24 cellular contexts compared by ENCODE assay signal in genomic region chr1:164784960-164785359, GRCh38.
DNase-seq lines count a peak whose midpoint lies in the region; ATAC-seq and TF ChIP-seq lines count a peak whose summit lies in the region.
"Had no signal": no experiment of that assay in that cellular context is flagged by ENCODE, and none has a peak within 500 bp of the region (broad histone marks: within the 10 kb centered on the region; RNA-seq: fewer than 3 reads in every experiment).

No MANE protein-coding gene starts in this region.

- CTCF ChIA-PET in naive thymus-derived CD4-positive, alpha-beta T cell (lab: Charles Lee): no interaction called here

- no peak overlapping the region for H3K4me3 ChIP-seq in left ventricle myocardium inferior
- no peak overlapping the region for H3K4me3 ChIP-seq in esophagus squamous epithelium
- no peak overlapping the region for H3K4me3 ChIP-seq in sigmoid colon
- H3K4me3 ChIP-seq in upper lobe of left lung: no peak overlapping the region
- no peak overlapping the region for H3K4me3 ChIP-seq in naive thymus-derived CD4-positive, alpha-beta T cell (ENCODE audit: low read length)
- H3K4me3 ChIP-seq: GM23248, SK-N-MC had no signal

- TF ChIP-seq CTCF in left ventricle myocardium inferior (IDR thresholded peaks at IDR 0.05; ENCODE audit: borderline replicate concordance): no peak
- no peak for TF ChIP-seq CTCF in esophagus squamous epithelium (IDR thresholded peaks at IDR 0.05)
- no peak for TF ChIP-seq CTCF in sigmoid colon (IDR thresholded peaks at IDR 0.05)
- TF ChIP-seq CTCF in upper lobe of left lung (IDR thresholded peaks at IDR 0.05): no peak

- no peak for DNase-seq in left ventricle myocardium inferior
- DNase-seq in Right ventricle myocardium superior: no peak
- DNase-seq in esophagus squamous epithelium (lab: John Stamatoyannopoulos, UW): no peak
- DNase-seq in sigmoid colon: no peak
- no peak for DNase-seq in upper lobe of left lung
- DNase-seq in naive thymus-derived CD4-positive, alpha-beta T cell: no peak
- no peak for DNase-seq in NCI-H526 (lab: John Stamatoyannopoulos, UW)
- DNase-seq in D341Med (ENCODE audit: low spot score): no peak
- DNase-seq: activated CD4-positive, alpha-beta T cell treated with anti-CD3 and anti-CD28 coated beads for 36 hours; activated CD8-positive, alpha-beta memory T cell treated with anti-CD3 and anti-CD28 coated beads for 24 hours; activated T-cell treated with anti-CD3 and anti-CD28 coated beads, Interleukin-2, amount 50 U/mL, for 24 hours; DMS79; GF-D8; GM23248; mesenchymal stem cell; naive thymus-derived CD8-positive, alpha-beta T cell; NCI-H2171; NCI-H524; stimulated activated CD4-positive, alpha-beta T cell treated with anti-CD3 and anti-CD28 coated beads, Interleukin-15, amount 100 ng/mL, for 24 hours had no signal

- no peak for ATAC-seq in Right ventricle myocardium superior (ENCODE audit: poor library complexity)
- ATAC-seq in upper lobe of left lung (ENCODE audit: low FRiP score in 2 of 2): no peak
- ATAC-seq in naive thymus-derived CD4-positive, alpha-beta T cell: no peak
- ATAC-seq: activated CD4-positive, alpha-beta T cell treated with anti-CD3 and anti-CD28 coated beads for 36 hours; naive thymus-derived CD8-positive, alpha-beta T cell had no signal

- H3K27ac ChIP-seq in left ventricle myocardium inferior (replicated peaks) (peak overlapping the region; percentile 81), esophagus squamous epithelium (peak overlapping the region; percentile 74 to 85 (median 82)), sigmoid colon (peak overlapping the region; percentile 72 to 87 (median 77)), upper lobe of left lung (peak overlapping the region in 3 of 4 donors; percentile 36 to 63 (median 60))
- H3K27ac ChIP-seq in naive thymus-derived CD4-positive, alpha-beta T cell (ENCODE audit: low read depth, low read length): no peak overlapping the region
- H3K27ac ChIP-seq: GM23248, KMS-11 had no signal

- H3K4me1 Mint-ChIP-seq in naive thymus-derived CD4-positive, alpha-beta T cell: peaks cover 0 to 10% (median 4%) of the 10 kb centered on the region in 7 donors

- 65 to 73% methylated on average over 6 of the region's 6 CpGs for WGBS in esophagus squamous epithelium, 2 donors
- 91% methylated on average over 6 of the region's 6 CpGs for WGBS in sigmoid colon, 2 donors
- WGBS in upper lobe of left lung, 2 donors: 87 to 90% methylated on average over 6 of the region's 6 CpGs

- POLR2A ChIA-PET in naive thymus-derived CD4-positive, alpha-beta T cell (lab: Charles Lee): no interaction called here

- TF ChIP-seq EP300 in sigmoid colon (IDR thresholded peaks at IDR 0.05) (no peak), upper lobe of left lung (IDR thresholded peaks at IDR 0.05) (no peak)

- no peaks in the 10 kb centered on the region for H3K36me3 Mint-ChIP-seq in naive thymus-derived CD4-positive, alpha-beta T cell
- H3K36me3 Mint-ChIP-seq: naive thymus-derived CD8-positive, alpha-beta T cell had no signal

- H3K9me3 Mint-ChIP-seq in naive thymus-derived CD4-positive, alpha-beta T cell: no peaks in the 10 kb centered on the region
- H3K9me3 Mint-ChIP-seq: activated T-cell treated with anti-CD3 and anti-CD28 coated beads, Interleukin-2, amount 50 U/mL, for 24 hours; dendritic cell treated with granulocyte-macrophage colony-stimulating factor and Interleukin-4, amounts not matched to agents 40 ng/mL and 50 ng/mL, for 4 days; naive thymus-derived CD8-positive, alpha-beta T cell; stimulated activated naive CD8-positive, alpha-beta T cell treated with anti-CD3 and anti-CD28 coated beads, Interleukin-15, Interleukin-2, amounts not matched to agents 100 ng/mL and 50 ng/mL, for 24 hours; T-helper 1 cell treated with Interleukin-12 subunit alpha and Interleukin-12 subunit beta and Interleukin-4 antibody, amounts not matched to agents 30 μg/mL and 1 μg/mL, for 36 hours had no signal

- H3K4me3 Mint-ChIP-seq in naive thymus-derived CD4-positive, alpha-beta T cell: no peak overlapping the region
- H3K4me3 Mint-ChIP-seq: activated CD4-positive, alpha-beta T cell treated with anti-CD3 and anti-CD28 coated beads for 36 hours; activated T-cell treated with anti-CD3 and anti-CD28 coated beads, Interleukin-2, amount 50 U/mL, for 24 hours; dendritic cell treated with granulocyte-macrophage colony-stimulating factor and Interleukin-4, amounts not matched to agents 40 ng/mL and 50 ng/mL, for 4 days; naive thymus-derived CD8-positive, alpha-beta T cell; stimulated activated naive CD8-positive, alpha-beta T cell treated with anti-CD3 and anti-CD28 coated beads, Interleukin-15, Interleukin-2, amounts not matched to agents 100 ng/mL and 50 ng/mL, for 24 hours; T-helper 1 cell treated with Interleukin-12 subunit alpha and Interleukin-12 subunit beta and Interleukin-4 antibody, amounts not matched to agents 30 μg/mL and 1 μg/mL, for 36 hours had no signal

- H3K27ac Mint-ChIP-seq in naive thymus-derived CD4-positive, alpha-beta T cell: no peak overlapping the region
- H3K27ac Mint-ChIP-seq: activated CD4-positive, alpha-beta T cell treated with anti-CD3 and anti-CD28 coated beads for 36 hours; activated T-cell treated with anti-CD3 and anti-CD28 coated beads, Interleukin-2, amount 50 U/mL, for 24 hours; dendritic cell treated with granulocyte-macrophage colony-stimulating factor and Interleukin-4, amounts not matched to agents 40 ng/mL and 50 ng/mL, for 4 days; naive thymus-derived CD8-positive, alpha-beta T cell; stimulated activated naive CD8-positive, alpha-beta T cell treated with anti-CD3 and anti-CD28 coated beads, Interleukin-15, Interleukin-2, amounts not matched to agents 100 ng/mL and 50 ng/mL, for 24 hours; T-helper 1 cell treated with Interleukin-12 subunit alpha and Interleukin-12 subunit beta and Interleukin-4 antibody, amounts not matched to agents 30 μg/mL and 1 μg/mL, for 36 hours had no signal

- TF ChIP-seq POLR2A in esophagus squamous epithelium (IDR thresholded peaks at IDR 0.05): no peak
- TF ChIP-seq POLR2A in sigmoid colon (IDR thresholded peaks at IDR 0.05): no peak
- TF ChIP-seq POLR2A in upper lobe of left lung (IDR thresholded peaks at IDR 0.05): no peak

- intact Hi-C loops in left ventricle myocardium inferior (cut with micrococcal nuclease): loop anchor here (10.0 kb wide), 1 partner anchor 220 kb away; no protein-coding TSS in a partner anchor
- intact Hi-C loops in Right ventricle myocardium superior (cut with DNase I): loop anchor here (5.0 to 10.0 kb wide), 5 partner anchors 70 to 290 kb away; no protein-coding TSS in a partner anchor
- intact Hi-C loops in esophagus squamous epithelium (cut with DNase I): loop anchor here (10.0 kb wide), 2 partner anchors 170 to 220 kb away; no protein-coding TSS in a partner anchor
- intact Hi-C loops in sigmoid colon (cut with DNase I): loop anchor here (5.0 kb wide), 7 partner anchors 148 to 618 kb away; no protein-coding TSS in a partner anchor
- intact Hi-C loops in naive thymus-derived CD4-positive, alpha-beta T cell (cut with micrococcal nuclease): loop anchor here (5.0 kb wide), 2 partner anchors 693 to 1933 kb away; no protein-coding TSS in a partner anchor

- H3K27me3 ChIP-seq in left ventricle myocardium inferior (ENCODE audit: low read depth) (no peaks in the 10 kb centered on the region), esophagus squamous epithelium (no peaks in the 10 kb centered on the region), sigmoid colon (no peaks in the 10 kb centered on the region), upper lobe of left lung (no peaks in the 10 kb centered on the region)
- no peaks in the 10 kb centered on the region for H3K27me3 ChIP-seq in naive thymus-derived CD4-positive, alpha-beta T cell (ENCODE audit: control insufficient read depth in 2 of 2, insufficient read depth in 2 of 2, low read length in 2 of 2)

- H3K4me1 ChIP-seq in left ventricle myocardium inferior (peaks cover 90% of the 10 kb centered on the region), esophagus squamous epithelium (peaks cover 41 to 100% (median 71%) of the 10 kb centered on the region in 3 donors), sigmoid colon (peaks cover 0 to 97% (median 92%) of the 10 kb centered on the region in 4 donors), upper lobe of left lung (peaks cover 19 to 28% (median 24%) of the 10 kb centered on the region in 4 donors)
- H3K4me1 ChIP-seq in naive thymus-derived CD4-positive, alpha-beta T cell (ENCODE audit: control insufficient read depth in 2 of 2, insufficient read depth in 2 of 2, low read length in 2 of 2): no peaks in the 10 kb centered on the region

- H3K36me3 ChIP-seq in left ventricle myocardium inferior (no peaks in the 10 kb centered on the region), esophagus squamous epithelium (no peaks in the 10 kb centered on the region), sigmoid colon (no peaks in the 10 kb centered on the region), upper lobe of left lung (no peaks in the 10 kb centered on the region)
- H3K36me3 ChIP-seq in naive thymus-derived CD4-positive, alpha-beta T cell (ENCODE audit: control insufficient read depth in 2 of 3, insufficient read depth in 3 of 3, low read length in 3 of 3): no peaks in the 10 kb centered on the region

- H3K27me3 Mint-ChIP-seq in naive thymus-derived CD4-positive, alpha-beta T cell: peaks cover 0 to 22% (median 13%) of the 10 kb centered on the region in 5 donors

- H3K9me3 ChIP-seq in left ventricle myocardium inferior (replicated peaks) (no peaks in the 10 kb centered on the region), esophagus squamous epithelium (no peaks in the 10 kb centered on the region), sigmoid colon (no peaks in the 10 kb centered on the region), upper lobe of left lung (no peaks in the 10 kb centered on the region)
- no peaks in the 10 kb centered on the region for H3K9me3 ChIP-seq in naive thymus-derived CD4-positive, alpha-beta T cell (ENCODE audit: control insufficient read depth in 2 of 3, low read length in 3 of 3)
